ENCODE assay signal across 13 cellular contexts in the genomic region with DNA sequence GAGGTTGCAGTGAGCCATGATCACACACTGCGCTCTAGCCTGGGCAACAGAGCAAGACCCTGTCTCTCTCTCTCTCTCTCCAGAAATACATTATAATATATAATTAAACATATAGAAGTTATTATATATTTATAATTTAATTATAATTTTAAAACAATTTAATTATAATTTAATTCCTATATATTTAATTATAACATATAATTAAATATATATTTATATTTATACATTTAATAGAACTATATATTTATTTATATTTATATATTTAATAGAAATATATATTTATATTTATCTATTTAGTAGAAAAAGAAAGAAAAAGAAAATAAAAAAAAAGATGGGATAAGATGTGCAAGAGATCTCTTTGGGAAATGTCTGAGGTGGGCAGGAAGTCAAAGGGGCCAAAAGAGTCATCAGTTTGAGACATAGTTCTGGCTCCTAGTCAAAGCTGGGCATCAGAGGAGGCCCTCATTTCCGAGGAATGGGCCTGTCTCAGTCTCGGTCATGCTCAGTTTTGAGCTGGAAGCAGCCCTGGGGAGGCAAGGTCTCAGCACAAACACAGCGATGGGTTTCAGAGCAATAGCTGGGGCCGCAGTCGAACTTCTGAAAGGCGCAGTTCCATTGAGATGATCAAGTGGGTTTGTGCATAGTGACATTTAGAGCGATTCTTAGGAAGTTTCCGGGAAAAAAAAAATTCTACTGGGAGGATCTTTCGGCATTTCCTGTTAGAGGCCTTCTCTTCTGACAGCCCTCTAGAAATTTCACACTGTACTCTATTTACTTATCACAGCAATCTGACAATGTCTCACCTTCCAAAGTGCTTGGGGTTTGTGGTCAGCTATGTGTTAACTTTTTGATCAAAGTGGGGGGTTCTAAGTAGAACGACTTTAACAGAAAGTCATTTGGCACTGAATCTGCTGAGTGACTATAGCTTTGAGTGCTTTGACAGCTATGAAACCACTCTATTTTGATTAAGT. TPM values are rescaled to one million over a fixed set of nuclear protein-coding genes. Genes with fewer than 3 reads are reported as not detected.
DNase-seq lines count a peak whose midpoint lies in the region; ATAC-seq and TF ChIP-seq lines count a peak whose summit lies in the region.
"Had no signal": no experiment of that assay in that cellular context is flagged by ENCODE, and none has a peak within 500 bp of the region (broad histone marks: within the 10 kb centered on the region; RNA-seq: fewer than 3 reads in every experiment).

No MANE protein-coding gene starts in this region.

- TF ChIP-seq POLR2A in gastroesophageal sphincter (IDR thresholded peaks at IDR 0.05), result no peak

- no peaks in the 10 kb centered on the region for H3K9me3 ChIP-seq in gastroesophageal sphincter
- H3K9me3 ChIP-seq: sigmoid colon had no signal

- TF ChIP-seq EP300 in gastroesophageal sphincter (IDR thresholded peaks at IDR 0.05), result no peak

- intact Hi-C loops in activated CD4-positive, alpha-beta memory T cell treated with anti-CD3 and anti-CD28 coated beads for 36 hours (cut with micrococcal nuclease), result loop anchor here (1.0 kb wide), 2 partner anchors 19 to 58 kb away; a partner anchor contains a TSS

- no peaks in the 10 kb centered on the region for H3K9me3 Mint-ChIP-seq in activated CD4-positive, alpha-beta memory T cell treated with anti-CD3 and anti-CD28 coated beads for 36 hours
- H3K9me3 Mint-ChIP-seq in mesothelial cell of epicardium, result no peaks in the 10 kb centered on the region

- peaks cover 5% of the 10 kb centered on the region for H3K4me1 Mint-ChIP-seq in activated CD4-positive, alpha-beta memory T cell treated with anti-CD3 and anti-CD28 coated beads for 36 hours (ENCODE audit: low read depth)
- no peaks in the 10 kb centered on the region for H3K4me1 Mint-ChIP-seq in mesothelial cell of epicardium

- H3K27ac Mint-ChIP-seq in activated CD4-positive, alpha-beta memory T cell treated with anti-CD3 and anti-CD28 coated beads for 36 hours, result peak overlapping the region; percentile 84
- H3K27ac Mint-ChIP-seq in mesothelial cell of epicardium, result no peak overlapping the region

- H3K36me3 ChIP-seq in gastroesophageal sphincter (no peaks in the 10 kb centered on the region), H7 (replicated peaks; ENCODE audit: control insufficient read depth, insufficient read depth, low read length) (no peaks in the 10 kb centered on the region)
- H3K36me3 ChIP-seq: sigmoid colon had no signal

- no peaks in the 10 kb centered on the region for H3K36me3 Mint-ChIP-seq in activated CD4-positive, alpha-beta memory T cell treated with anti-CD3 and anti-CD28 coated beads for 36 hours
- H3K36me3 Mint-ChIP-seq in mesothelial cell of epicardium, result no peaks in the 10 kb centered on the region

- TF ChIP-seq CTCF in gastroesophageal sphincter (IDR thresholded peaks at IDR 0.05) (no peak), mesothelial cell of epicardium (IDR thresholded peaks at IDR 0.05; ENCODE audit: unreplicated experiment) (no peak)

- WGBS in gastroesophageal sphincter (ENCODE audit: low coverage in 1 of 2), 2 donors, result 70 to 77% methylated on average over 8 to 11 of the region's 11 CpGs

- peaks cover 4% of the 10 kb centered on the region for H3K27me3 Mint-ChIP-seq in activated CD4-positive, alpha-beta memory T cell treated with anti-CD3 and anti-CD28 coated beads for 36 hours
- H3K27me3 Mint-ChIP-seq in mesothelial cell of epicardium (ENCODE audit: low read depth), result peaks cover 27% of the 10 kb centered on the region

- POLR2A ChIA-PET in activated CD4-positive, alpha-beta memory T cell treated with anti-CD3 and anti-CD28 coated beads for 36 hours (lab: Charles Lee), result interaction anchor here (0.6 to 2.0 kb wide), 6 partner anchors 18 to 90 kb away, joined by 3 to 16 read pairs (median 3); no protein-coding TSS in a partner anchor

- CTCF ChIA-PET in activated CD4-positive, alpha-beta memory T cell treated with anti-CD3 and anti-CD28 coated beads for 36 hours (lab: Charles Lee), result interaction anchor here (0.8 to 5.5 kb wide), 7 partner anchors 13 to 87 kb away, joined by 3 to 41 read pairs (median 4); a partner anchor contains a TSS

- DNase-seq in stimulated activated CD4-positive, alpha-beta T cell treated with anti-CD3 and anti-CD28 coated beads, Interleukin-12 subunit alpha, Interleukin-12 subunit beta, amount 100 ng/mL, for 48 hours (ENCODE audit: low read depth in 2 of 3, low spot score in 1 of 3), result peak in 2 of 3 donors; percentile 31 to 42
- no peak for DNase-seq in stimulated activated CD4-positive, alpha-beta T cell treated with anti-CD3 and anti-CD28 coated beads, Interleukin-4, amount 100 ng/mL, for 1 hour
- peak; percentile 66 for DNase-seq in activated CD4-positive, alpha-beta memory T cell treated with anti-CD3 and anti-CD28 coated beads for 36 hours
- DNase-seq in effector CD4-positive, alpha-beta T cell, result peak; percentile 35
- DNase-seq in mesothelial cell of epicardium (ENCODE audit: low spot score in 2 of 2, unreplicated experiment in 2 of 2), result no peak
- DNase-seq in H7, result no peak
- DNase-seq: AML-193, head of caudate nucleus, midbrain, sigmoid colon had no signal

- ATAC-seq in GM19395 (IDR thresholded peaks at IDR 0.05; ENCODE audit: unreplicated experiment) (no peak), gastroesophageal sphincter (no peak)

- H3K4me3 ChIP-seq in gastroesophageal sphincter (no peak overlapping the region), H7 (ENCODE audit: insufficient read depth, low read depth, low read length) (no peak overlapping the region)
- H3K4me3 ChIP-seq: sigmoid colon, SK-N-MC had no signal

- H3K27ac ChIP-seq in gastroesophageal sphincter, result no peak overlapping the region
- H3K27ac ChIP-seq: sigmoid colon, SK-N-MC had no signal

- peak overlapping the region; percentile 44 for H3K4me3 Mint-ChIP-seq in activated CD4-positive, alpha-beta memory T cell treated with anti-CD3 and anti-CD28 coated beads for 36 hours
- no peak overlapping the region for H3K4me3 Mint-ChIP-seq in mesothelial cell of epicardium

- H3K27me3 ChIP-seq in gastroesophageal sphincter (peaks cover 5% of the 10 kb centered on the region), H7 (ENCODE audit: control insufficient read depth, insufficient read depth, low read length) (no peaks in the 10 kb centered on the region)
- H3K27me3 ChIP-seq: sigmoid colon had no signal

- peaks cover 0 to 6% (median 0%) of the 10 kb centered on the region in 3 donors for H3K4me1 ChIP-seq in gastroesophageal sphincter
- H3K4me1 ChIP-seq: sigmoid colon had no signal

RNA-seq across cellular contexts. Expression of a gene that starts 58.7 kb away (rescaled TPM):
- 1,000 to 10,000 TPM; 2,258 to 2,294 TPM for total RNA-seq in activated CD4-positive, alpha-beta memory T cell treated with anti-CD3 and anti-CD28 coated beads for 36 hours
- total RNA-seq in gastroesophageal sphincter, result 1 to 10 TPM in 2 of 4 donors, not detected in 2; 2.0 to 2.9 TPM
- not detected in 3 replicates for total RNA-seq in mesothelial cell of epicardium
- total RNA-seq in H7 (2014; rRNA removed; shearing (Covaris generic)), result not detected in 2 replicates

Comparison
In these comparisons a context has a peak if more than half of its experiments do, and no peak if none do; other contexts are left out.
1. DNase-seq: peak in stimulated activated CD4-positive, alpha-beta T cell treated with anti-CD3 and anti-CD28 coated beads, Interleukin-12 subunit alpha, Interleukin-12 subunit beta, amount 100 ng/mL, for 48 hours (2 of 3), activated CD4-positive, alpha-beta memory T cell treated with anti-CD3 and anti-CD28 coated beads for 36 hours (single experiment) and effector CD4-positive, alpha-beta T cell (single experiment); none in stimulated activated CD4-positive, alpha-beta T cell treated with anti-CD3 and anti-CD28 coated beads, Interleukin-4, amount 100 ng/mL, for 1 hour (single experiment), mesothelial cell of epicardium (0 of 2) and H7 (single experiment).
2. RNA of a gene that starts 58.7 kb away (total RNA-seq): 2,258 to 2,294 TPM in activated CD4-positive, alpha-beta memory T cell treated with anti-CD3 and anti-CD28 coated beads for 36 hours; 2.0 to 2.9 TPM in gastroesophageal sphincter, not detected in mesothelial cell of epicardium and not detected in H7; every median in the first group is over 100 times any median in the second.